ENCODE assay signal across 32 cellular contexts in genomic region chr1:87636198-87636892, GRCh38.
"Had no signal": no experiment of that assay in that cellular context is flagged by ENCODE, and none has a peak within 500 bp of the region (broad histone marks: within the 10 kb centered on the region; RNA-seq: fewer than 3 reads in every experiment).

No MANE protein-coding gene starts in this region.

- H3K4me3 ChIP-seq: adrenal gland, ascending aorta, breast epithelium, cardiac muscle cell, coronary artery, dorsolateral prefrontal cortex had no signal

- H3K4me1 ChIP-seq: adrenal gland, ascending aorta, breast epithelium had no signal

- H3K9me3 ChIP-seq: adrenal gland, ascending aorta had no signal

- H3K27me3 ChIP-seq: adrenal gland, ascending aorta, breast epithelium, cardiac muscle cell, dorsolateral prefrontal cortex had no signal

- DNase-seq: activated CD4-positive, alpha-beta memory T cell treated with anti-CD3 and anti-CD28 coated beads for 36 hours; activated CD4-positive, alpha-beta T cell treated with anti-CD3 and anti-CD28 coated beads for 1 hour; activated CD4-positive, alpha-beta T cell treated with anti-CD3 and anti-CD28 coated beads for 48 hours; activated CD8-positive, alpha-beta memory T cell treated with anti-CD3 and anti-CD28 coated beads, Interleukin-2, amount 10 ng/mL, durations not matched to agents 7 days and 5 days; activated CD8-positive, alpha-beta memory T cell treated with anti-CD3 and anti-CD28 coated beads, Interleukin-2, amount 50 U/mL, for 4 hours; activated CD8-positive, alpha-beta T cell treated with anti-CD3 and anti-CD28 coated beads, Interleukin-2, amount 10 ng/mL, durations not matched to agents 7 days and 5 days; activated effector memory CD4-positive, alpha-beta T cell treated with anti-CD3 and anti-CD28 coated beads, Interleukin-2, amount 50 U/mL, for 16 hours; activated naive CD4-positive, alpha-beta T cell treated with anti-CD3 and anti-CD28 coated beads for 36 hours; activated naive CD8-positive, alpha-beta T cell treated with anti-CD3 and anti-CD28 coated beads for 36 hours; activated naive CD8-positive, alpha-beta T cell treated with anti-CD3 and anti-CD28 coated beads, Interleukin-2, amount 50 U/mL, for 24 hours; activated T-cell treated with anti-CD3 and anti-CD28 coated beads, Interleukin-2, amount 50 U/mL, for 1 hour; activated T-cell treated with anti-CD3 and anti-CD28 coated beads, Interleukin-2, amount 50 U/mL, for 48 hours; adrenal gland; amygdala; central memory CD4-positive, alpha-beta T cell; cerebellar nuclear complex; dorsolateral prefrontal cortex; effector memory CD4-positive, alpha-beta T cell; endodermal cell; foreskin fibroblast; head of caudate nucleus; T-helper 2 cell had no signal

- H3K27me3 Mint-ChIP-seq: activated CD4-positive, alpha-beta memory T cell treated with anti-CD3 and anti-CD28 coated beads for 36 hours; activated CD8-positive, alpha-beta memory T cell treated with anti-CD3 and anti-CD28 coated beads, Interleukin-2, amount 10 ng/mL, durations not matched to agents 7 days and 5 days; activated naive CD4-positive, alpha-beta T cell treated with anti-CD3 and anti-CD28 coated beads, Interleukin-2, amount 50 U/mL, for 24 hours; activated naive CD8-positive, alpha-beta T cell treated with anti-CD3 and anti-CD28 coated beads for 36 hours; dendritic cell treated with granulocyte-macrophage colony-stimulating factor and Interleukin-4, amounts not matched to agents 40 ng/mL and 50 ng/mL, for 4 days had no signal

- H3K36me3 Mint-ChIP-seq: activated CD8-positive, alpha-beta memory T cell treated with anti-CD3 and anti-CD28 coated beads, Interleukin-2, amount 10 ng/mL, durations not matched to agents 7 days and 5 days; activated naive CD4-positive, alpha-beta T cell treated with anti-CD3 and anti-CD28 coated beads, Interleukin-2, amount 50 U/mL, for 24 hours; activated naive CD8-positive, alpha-beta T cell treated with anti-CD3 and anti-CD28 coated beads for 36 hours; brain had no signal

- H3K9me3 Mint-ChIP-seq: activated naive CD4-positive, alpha-beta T cell treated with anti-CD3 and anti-CD28 coated beads for 36 hours; activated naive CD4-positive, alpha-beta T cell treated with anti-CD3 and anti-CD28 coated beads, Interleukin-2, amount 50 U/mL, for 24 hours had no signal

- H3K4me3 Mint-ChIP-seq: activated CD4-positive, alpha-beta memory T cell treated with anti-CD3 and anti-CD28 coated beads for 36 hours; activated CD8-positive, alpha-beta memory T cell treated with anti-CD3 and anti-CD28 coated beads, Interleukin-2, amount 10 ng/mL, durations not matched to agents 7 days and 5 days; activated CD8-positive, alpha-beta T cell treated with anti-CD3 and anti-CD28 coated beads, Interleukin-2, amount 10 ng/mL, durations not matched to agents 7 days and 5 days; activated naive CD4-positive, alpha-beta T cell treated with anti-CD3 and anti-CD28 coated beads for 36 hours; activated naive CD4-positive, alpha-beta T cell treated with anti-CD3 and anti-CD28 coated beads, Interleukin-2, amount 50 U/mL, for 24 hours; activated naive CD8-positive, alpha-beta T cell treated with anti-CD3 and anti-CD28 coated beads for 36 hours; activated naive CD8-positive, alpha-beta T cell treated with anti-CD3 and anti-CD28 coated beads, Interleukin-2, amount 50 U/mL, for 24 hours; activated T-helper 1 cell treated with anti-CD3 and anti-CD28 coated beads, Interleukin-12 subunit alpha, Interleukin-12 subunit beta, Interleukin-2, Interleukin-4 antibody, amounts not matched to agents 30 ng/mL and 10 ng/mL and 1 ng/mL, durations not matched to agents 14 hours and 24 hours and 36 hours; brain; dendritic cell treated with granulocyte-macrophage colony-stimulating factor and Interleukin-4, amounts not matched to agents 40 ng/mL and 50 ng/mL, for 4 days; endodermal cell had no signal

- H3K4me1 Mint-ChIP-seq: activated CD8-positive, alpha-beta memory T cell treated with anti-CD3 and anti-CD28 coated beads, Interleukin-2, amount 10 ng/mL, durations not matched to agents 7 days and 5 days; activated naive CD4-positive, alpha-beta T cell treated with anti-CD3 and anti-CD28 coated beads, Interleukin-2, amount 50 U/mL, for 24 hours; activated naive CD8-positive, alpha-beta T cell treated with anti-CD3 and anti-CD28 coated beads, Interleukin-2, amount 50 U/mL, for 24 hours had no signal

- H3K36me3 ChIP-seq: adrenal gland, ascending aorta, breast epithelium, cardiac muscle cell had no signal

- H3K27ac Mint-ChIP-seq: activated CD4-positive, alpha-beta memory T cell treated with anti-CD3 and anti-CD28 coated beads for 36 hours; activated CD8-positive, alpha-beta memory T cell treated with anti-CD3 and anti-CD28 coated beads, Interleukin-2, amount 10 ng/mL, durations not matched to agents 7 days and 5 days; activated CD8-positive, alpha-beta T cell treated with anti-CD3 and anti-CD28 coated beads, Interleukin-2, amount 10 ng/mL, durations not matched to agents 7 days and 5 days; activated naive CD4-positive, alpha-beta T cell treated with anti-CD3 and anti-CD28 coated beads for 36 hours; activated naive CD4-positive, alpha-beta T cell treated with anti-CD3 and anti-CD28 coated beads, Interleukin-2, amount 50 U/mL, for 24 hours; activated naive CD8-positive, alpha-beta T cell treated with anti-CD3 and anti-CD28 coated beads for 36 hours; activated naive CD8-positive, alpha-beta T cell treated with anti-CD3 and anti-CD28 coated beads, Interleukin-2, amount 50 U/mL, for 24 hours; activated T-helper 1 cell treated with anti-CD3 and anti-CD28 coated beads, Interleukin-12 subunit alpha, Interleukin-12 subunit beta, Interleukin-2, Interleukin-4 antibody, amounts not matched to agents 30 ng/mL and 10 ng/mL and 1 ng/mL, durations not matched to agents 14 hours and 24 hours and 36 hours; activated T-helper 2 cell treated with anti-CD3 and anti-CD28 coated beads, Interferon-gamma antibody, Interleukin-2, Interleukin-4, amounts not matched to agents 10 μg/mL and 5 μg/mL and 100 μg/mL, durations not matched to agents 14 hours and 24 hours and 36 hours; brain; dendritic cell treated with granulocyte-macrophage colony-stimulating factor and Interleukin-4, amounts not matched to agents 40 ng/mL and 50 ng/mL, for 4 days; endodermal cell had no signal

- H3K27ac ChIP-seq: adrenal gland, ascending aorta, breast epithelium, cardiac muscle cell, coronary artery, dorsolateral prefrontal cortex had no signal

- ATAC-seq: activated CD8-positive, alpha-beta memory T cell treated with anti-CD3 and anti-CD28 coated beads, Interleukin-2, amount 10 ng/mL, durations not matched to agents 7 days and 5 days; activated CD8-positive, alpha-beta T cell treated with anti-CD3 and anti-CD28 coated beads, Interleukin-2, amount 10 ng/mL, durations not matched to agents 7 days and 5 days; activated naive CD8-positive, alpha-beta T cell treated with anti-CD3 and anti-CD28 coated beads, Interleukin-2, amount 50 U/mL, for 24 hours; esophagus mucosa had no signal
